ENCODE assay signal across 13 cellular contexts in genomic region chr17:39772415-39772814, GRCh38. TPM values are rescaled to one million over a fixed set of nuclear protein-coding genes. Genes with fewer than 3 reads are reported as not detected.
A peak's percentile ranks its signal among the peaks of the same experiment; 100 is the strongest.
DNase-seq lines count a peak whose midpoint lies in the region; ATAC-seq, FAIRE-seq and TF ChIP-seq lines count a peak whose summit lies in the region.
"Had no signal": no experiment of that assay in that cellular context is flagged by ENCODE, and none has a peak within 500 bp of the region (broad histone marks: within the 10 kb centered on the region; RNA-seq: fewer than 3 reads in every experiment).

No MANE protein-coding gene starts in this region.

- H3K4me1 Mint-ChIP-seq in CD8-positive, alpha-beta memory T cell, result peaks cover 79 to 87% (median 87%) of the 10 kb centered on the region in 3 donors
- H3K4me1 Mint-ChIP-seq in activated T-helper 17 cell treated with anti-CD3 and anti-CD28 coated beads, Interleukin-2, amount 50 U/mL, for 72 hours, result peaks cover 72% of the 10 kb centered on the region
- H3K4me1 Mint-ChIP-seq in natural killer cell treated with Interleukin-12 subunit alpha and Interleukin-12 subunit beta and Interleukin-15 and Interleukin-18, amount 100 ng/mL, for 72 hours (ENCODE audit: low read depth in 2 of 2), result peaks cover 80 to 94% of the 10 kb centered on the region in 2 donors

- CTCF ChIA-PET in CD8-positive, alpha-beta memory T cell (lab: Charles Lee), result interaction anchor here (0.9 to 1.0 kb wide), 3 partner anchors 8 to 17 kb away, joined by 3 to 7 read pairs (median 3); no protein-coding TSS in a partner anchor

- H3K27me3 ChIP-seq in CD8-positive, alpha-beta memory T cell (ENCODE audit: insufficient read depth, low read length, poor library complexity, severe bottlenecking), result no peaks in the 10 kb centered on the region
- H3K27me3 ChIP-seq in brain microvascular endothelial cell (replicated peaks), result peaks cover 11% of the 10 kb centered on the region
- H3K27me3 ChIP-seq: cardiac muscle cell had no signal

- peak; percentile 76 for FAIRE-seq in GM19239 (lab: Jason Lieb, UNC)

- peak overlapping the region; percentile 26 for H3K4me3 ChIP-seq in CD8-positive, alpha-beta memory T cell (ENCODE audit: low read length)
- no peak overlapping the region for H3K4me3 ChIP-seq in brain microvascular endothelial cell (ENCODE audit: low read depth, low read length)
- H3K4me3 ChIP-seq: cardiac muscle cell, heart right ventricle had no signal

- in situ Hi-C loops in brain microvascular endothelial cell (cut with HindIII; ENCODE audit: low pct_ligation_motif_present, low sequenced_read_pairs), result no loop called here

- H3K9me3 Mint-ChIP-seq in CD8-positive, alpha-beta memory T cell, result no peaks in the 10 kb centered on the region
- H3K9me3 Mint-ChIP-seq in activated T-helper 17 cell treated with anti-CD3 and anti-CD28 coated beads, Interleukin-2, amount 50 U/mL, for 72 hours, result no peaks in the 10 kb centered on the region
- no peaks in the 10 kb centered on the region for H3K9me3 Mint-ChIP-seq in natural killer cell treated with Interleukin-12 subunit alpha and Interleukin-12 subunit beta and Interleukin-15 and Interleukin-18, amount 100 ng/mL, for 72 hours

- peak overlapping the region; percentile 94 to 99 (median 96) for H3K4me3 Mint-ChIP-seq in CD8-positive, alpha-beta memory T cell
- H3K4me3 Mint-ChIP-seq in activated T-helper 17 cell treated with anti-CD3 and anti-CD28 coated beads, Interleukin-2, amount 50 U/mL, for 72 hours, result peak overlapping the region; percentile 95
- peak overlapping the region; percentile 86 for H3K4me3 Mint-ChIP-seq in natural killer cell treated with Interleukin-12 subunit alpha and Interleukin-12 subunit beta and Interleukin-15 and Interleukin-18, amount 100 ng/mL, for 72 hours

- peak overlapping the region; percentile 83 to 99 (median 95) for H3K27ac Mint-ChIP-seq in CD8-positive, alpha-beta memory T cell
- peak overlapping the region; percentile 95 for H3K27ac Mint-ChIP-seq in activated T-helper 17 cell treated with anti-CD3 and anti-CD28 coated beads, Interleukin-2, amount 50 U/mL, for 72 hours
- peak overlapping the region; percentile 92 to 95 for H3K27ac Mint-ChIP-seq in natural killer cell treated with Interleukin-12 subunit alpha and Interleukin-12 subunit beta and Interleukin-15 and Interleukin-18, amount 100 ng/mL, for 72 hours

- POLR2A ChIA-PET in CD8-positive, alpha-beta memory T cell (lab: Charles Lee), result no interaction called here

- H3K4me1 ChIP-seq in CD8-positive, alpha-beta memory T cell (ENCODE audit: insufficient read depth, low read length), result peaks cover 90% of the 10 kb centered on the region

- peaks cover 18 to 73% (median 40%) of the 10 kb centered on the region in 3 donors for H3K36me3 Mint-ChIP-seq in CD8-positive, alpha-beta memory T cell
- H3K36me3 Mint-ChIP-seq in activated T-helper 17 cell treated with anti-CD3 and anti-CD28 coated beads, Interleukin-2, amount 50 U/mL, for 72 hours (ENCODE audit: low read depth), result peaks cover 98% of the 10 kb centered on the region
- H3K36me3 Mint-ChIP-seq in natural killer cell treated with Interleukin-12 subunit alpha and Interleukin-12 subunit beta and Interleukin-15 and Interleukin-18, amount 100 ng/mL, for 72 hours, result peaks cover 35% of the 10 kb centered on the region

- H3K36me3 ChIP-seq in CD8-positive, alpha-beta memory T cell (ENCODE audit: insufficient read depth, low read length), result no peaks in the 10 kb centered on the region
- H3K36me3 ChIP-seq in brain microvascular endothelial cell (replicated peaks), result no peaks in the 10 kb centered on the region
- H3K36me3 ChIP-seq: cardiac muscle cell, heart right ventricle had no signal

- TF ChIP-seq CTCF in brain microvascular endothelial cell (IDR thresholded peaks at IDR 0.05; ENCODE audit: low read depth, low read length, missing control alignments), result no peak

- H3K27ac ChIP-seq in CD8-positive, alpha-beta memory T cell (ENCODE audit: low read depth, low read length), result peak overlapping the region; percentile 52
- no peak overlapping the region for H3K27ac ChIP-seq in brain microvascular endothelial cell
- H3K27ac ChIP-seq: cardiac muscle cell, epithelial cell of prostate had no signal

- ATAC-seq in activated T-helper 17 cell treated with anti-CD3 and anti-CD28 coated beads, Interleukin-2, amount 50 U/mL, for 72 hours (replicated peaks), result no peak
- no peak for ATAC-seq in natural killer cell treated with Interleukin-12 subunit alpha and Interleukin-12 subunit beta and Interleukin-15 and Interleukin-18, amount 100 ng/mL, for 72 hours
- ATAC-seq in GM18873 (IDR thresholded peaks at IDR 0.05; ENCODE audit: low FRiP score, unreplicated experiment), result no peak
- ATAC-seq: heart right ventricle, Right ventricle myocardium inferior had no signal

- no peaks in the 10 kb centered on the region for H3K9me3 ChIP-seq in CD8-positive, alpha-beta memory T cell (ENCODE audit: low read length)
- H3K9me3 ChIP-seq: heart right ventricle had no signal

- peak in 1 of 5 donors; percentile 27 for DNase-seq in CD8-positive, alpha-beta memory T cell
- no peak for DNase-seq in GM19239 (ENCODE audit: insufficient read length, low spot score)
- DNase-seq in natural killer cell treated with Interleukin-12 subunit alpha and Interleukin-12 subunit beta and Interleukin-15 and Interleukin-18, amount 100 ng/mL, for 72 hours (ENCODE audit: low spot score), result no peak
- no peak for DNase-seq in DMS53 treated with DMSO at 0.1 percent for 48 hours (lab: John Stamatoyannopoulos, UW; ENCODE audit: unreplicated experiment)
- DNase-seq in brain microvascular endothelial cell, result no peak
- DNase-seq: heart right ventricle, NCI-H146, NCI-H526 treated with DMSO at 0.1 percent for 48 hours had no signal

- H3K27me3 Mint-ChIP-seq in CD8-positive, alpha-beta memory T cell, result no peaks in the 10 kb centered on the region
- no peaks in the 10 kb centered on the region for H3K27me3 Mint-ChIP-seq in activated T-helper 17 cell treated with anti-CD3 and anti-CD28 coated beads, Interleukin-2, amount 50 U/mL, for 72 hours
- H3K27me3 Mint-ChIP-seq in natural killer cell treated with Interleukin-12 subunit alpha and Interleukin-12 subunit beta and Interleukin-15 and Interleukin-18, amount 100 ng/mL, for 72 hours, result no peaks in the 10 kb centered on the region

RNA-seq across cellular contexts. Expression of gene GRB7, which starts 34.7 kb away (rescaled TPM):
- total RNA-seq in CD8-positive, alpha-beta memory T cell, result not detected
- polyA plus RNA-seq in CD8-positive, alpha-beta memory T cell, result not detected
- total RNA-seq in activated T-helper 17 cell treated with anti-CD3 and anti-CD28 coated beads, Interleukin-2, amount 50 U/mL, for 72 hours, result under 1 TPM in 1 of 2 donors, not detected in 1; 0.40 TPM
- total RNA-seq in natural killer cell treated with Interleukin-12 subunit alpha and Interleukin-12 subunit beta and Interleukin-15 and Interleukin-18, amount 100 ng/mL, for 72 hours, result under 1 TPM in 1 of 2 donors, not detected in 1; 0.36 TPM

RNA-seq across cellular contexts. Expression of gene MIEN1, which starts 42.1 kb away (rescaled TPM):
- total RNA-seq in CD8-positive, alpha-beta memory T cell, result 10 to 100 TPM; 42.3 to 46.2 TPM
- polyA plus RNA-seq in CD8-positive, alpha-beta memory T cell, result 114 TPM
- 10 to 100 TPM; 24.6 to 45.2 TPM for total RNA-seq in activated T-helper 17 cell treated with anti-CD3 and anti-CD28 coated beads, Interleukin-2, amount 50 U/mL, for 72 hours
- 10 to 100 TPM; 56.3 to 64.6 TPM for total RNA-seq in natural killer cell treated with Interleukin-12 subunit alpha and Interleukin-12 subunit beta and Interleukin-15 and Interleukin-18, amount 100 ng/mL, for 72 hours
